Comparison of ENCODE assay signal across 6 cellular contexts in the genomic region with DNA sequence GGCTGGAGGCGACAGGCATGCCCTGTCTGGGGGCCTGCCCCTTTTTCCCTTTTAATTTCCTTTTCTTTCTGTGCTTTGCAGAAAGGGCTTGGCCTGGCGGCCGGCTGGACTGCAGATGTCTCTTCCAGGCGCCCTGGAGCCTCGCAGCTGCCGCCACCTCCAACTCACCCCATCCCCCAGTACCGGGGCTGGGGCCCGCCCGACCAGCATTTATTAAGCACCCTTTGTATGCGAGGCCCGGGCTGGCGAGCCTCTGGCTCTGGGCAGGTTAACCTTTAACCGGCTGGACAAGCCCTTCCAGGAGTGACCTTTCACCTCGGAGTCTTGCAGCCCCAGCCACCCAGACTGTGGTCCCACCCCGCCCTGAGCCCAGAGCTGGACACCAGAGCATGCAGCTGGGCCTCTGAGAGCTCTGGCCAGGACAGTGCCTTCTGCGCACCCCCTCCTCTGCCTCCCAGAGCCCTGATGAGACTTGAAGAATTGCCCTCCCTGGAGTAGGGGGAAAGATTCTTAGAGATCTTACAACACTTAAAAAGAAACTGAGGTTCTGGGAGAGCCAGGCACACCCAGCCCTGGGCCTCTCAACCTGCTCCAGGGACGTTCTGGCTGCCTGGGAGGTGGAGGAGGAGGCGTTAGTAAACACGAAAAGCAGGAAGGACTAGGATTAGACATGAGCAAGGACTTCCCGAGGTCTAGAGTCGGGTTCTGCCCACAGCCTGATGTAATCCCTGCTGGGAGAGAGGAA. TPM values are rescaled to one million over a fixed set of nuclear protein-coding genes. Genes with fewer than 3 reads are reported as not detected.
DNase-seq lines count a peak whose midpoint lies in the region; ATAC-seq lines count a peak whose summit lies in the region.

No MANE protein-coding gene starts in this region.

- H3K27ac Mint-ChIP-seq in T-cell: peak overlapping the region in 1 of 2 donors; percentile 66

- H3K9me3 Mint-ChIP-seq in T-cell: no peaks in the 10 kb centered on the region

- peaks cover 5 to 7% of the 10 kb centered on the region in 2 donors for H3K27me3 Mint-ChIP-seq in T-cell

- CTCF ChIA-PET in T-cell (lab: Charles Lee): interaction anchor here in 1 of 2 donors (0.6 kb wide), 1 partner anchor 339 kb away, joined by 4 read pairs; no protein-coding TSS in a partner anchor

- DNase-seq in T-cell (no peak), islet precursor cell (peak; percentile 90), superior temporal gyrus (ENCODE audit: extremely low spot score) (no peak)

- peaks cover 0 to 16% (median 6%) of the 10 kb centered on the region in 3 donors for H3K4me1 Mint-ChIP-seq in T-cell

- peak overlapping the region; percentile 45 to 86 (median 82) for H3K4me3 Mint-ChIP-seq in T-cell

- POLR2A ChIA-PET in T-cell (lab: Charles Lee): no interaction called here

- no peaks in the 10 kb centered on the region for H3K36me3 Mint-ChIP-seq in T-cell

- ATAC-seq in GM21528 (IDR thresholded peaks at IDR 0.05; ENCODE audit: low FRiP score, unreplicated experiment) (peak; percentile 2), T-cell (replicated peaks in 1 of 4) (no peak), HG03175 (IDR thresholded peaks at IDR 0.05; ENCODE audit: unreplicated experiment) (no peak), HG03108 (IDR thresholded peaks at IDR 0.05; ENCODE audit: unreplicated experiment) (no peak)

RNA-seq across cellular contexts. Expression of a gene that starts 1.1 kb away (rescaled TPM):
- 1 to 10 TPM in 4 of 5 donors, under 1 TPM in 1; 0.55 to 6.4 (median 2.8) TPM for total RNA-seq in T-cell

RNA-seq across cellular contexts. Expression of a gene that starts 17.7 kb away (rescaled TPM):
- under 1 TPM in 4 of 5 donors, not detected in 1; 0.10 to 0.61 (median 0.38) TPM for total RNA-seq in T-cell

RNA-seq across cellular contexts. Expression of a gene that starts 20.4 kb away (rescaled TPM):
- total RNA-seq in T-cell: 100 to 1,000 TPM in 3 of 5 donors, 10 to 100 TPM in 2; 76.7 to 130 (median 117) TPM

RNA-seq across cellular contexts. Expression of a gene that starts 20.8 kb away (rescaled TPM):
- total RNA-seq in T-cell: 10 to 100 TPM; 21.5 to 33.3 (median 23.0) TPM

RNA-seq across cellular contexts. Expression of a gene that starts 31.7 kb away (rescaled TPM):
- 10 to 100 TPM; 23.8 to 45.2 (median 38.6) TPM for total RNA-seq in T-cell
